Comparison of ENCODE assay signal across 8 cellular contexts in the genomic region with DNA sequence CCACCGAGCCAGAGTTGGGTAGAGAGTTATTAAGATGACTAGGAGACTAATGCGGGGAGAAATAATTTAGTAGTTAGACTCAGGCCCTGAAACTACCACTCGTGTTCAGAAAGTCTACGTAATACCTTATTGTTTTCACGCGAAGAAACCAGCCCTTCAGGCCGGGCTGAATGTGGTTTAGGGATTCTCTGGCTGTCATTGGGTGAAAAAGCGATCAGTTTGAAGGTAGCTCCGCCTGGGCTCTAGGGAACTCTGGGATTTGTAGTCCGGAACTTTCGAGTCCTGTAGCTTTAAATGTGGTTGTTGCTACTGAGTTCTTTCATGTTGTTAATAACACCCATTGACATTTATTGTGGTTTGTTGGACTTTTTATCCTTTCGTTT. TPM values are rescaled to one million over a fixed set of nuclear protein-coding genes. Genes with fewer than 3 reads are reported as not detected.
DNase-seq lines count a peak whose midpoint lies in the region; ATAC-seq and TF ChIP-seq lines count a peak whose summit lies in the region.

No MANE protein-coding gene starts in this region.

- H3K9me3 Mint-ChIP-seq in CD8-positive, alpha-beta T cell = no peaks in the 10 kb centered on the region

- H3K27me3 ChIP-seq in CD8-positive, alpha-beta T cell (ENCODE audit: insufficient read depth, low read length) = no peaks in the 10 kb centered on the region

- peak in 6 of 7 experiments; percentile 63 to 87 (median 70) for DNase-seq in CD8-positive, alpha-beta T cell
- DNase-seq in GM20000 (ENCODE audit: low spot score) (peak; percentile 77), HS-5 (ENCODE audit: low read depth) (peak; percentile 86), NK-92 (lab: John Stamatoyannopoulos, UW; ENCODE audit: unreplicated experiment) (peak; percentile 10), epidermal melanocyte (ENCODE audit: insufficient read length, low spot score) (peak; percentile 92), midbrain (lab: John Stamatoyannopoulos, UW) (peak; percentile 97)
- peak; percentile 68 for DNase-seq in activated CD8-positive, alpha-beta memory T cell treated with anti-CD3 and anti-CD28 coated beads, Interleukin-2, amount 50 U/mL, for 1 hour (ENCODE audit: extremely low read depth)
- peak; percentile 52 to 53 for DNase-seq in stimulated activated CD8-positive, alpha-beta memory T cell treated with anti-CD3 and anti-CD28 coated beads, Interleukin-15, amount 100 ng/mL, for 48 hours (ENCODE audit: low read depth in 2 of 2)

- no peaks in the 10 kb centered on the region for H3K36me3 ChIP-seq in CD8-positive, alpha-beta T cell (ENCODE audit: insufficient read depth, low read length)

- no peak for TF ChIP-seq CTCF in CD8-positive, alpha-beta T cell (IDR thresholded peaks at IDR 0.05)
- TF ChIP-seq CTCF in GM20000 (IDR thresholded peaks at IDR 0.05; ENCODE audit: extremely low read depth, missing control alignments) = no peak

- peak; percentile 68 for ATAC-seq in CD8-positive, alpha-beta T cell

- CTCF ChIA-PET in CD8-positive, alpha-beta T cell (lab: Charles Lee) = interaction anchor here (1.0 to 3.9 kb wide), 6 partner anchors 9 to 127 kb away, joined by 3 to 26 read pairs (median 6); a partner anchor contains a TSS

- peaks cover 30% of the 10 kb centered on the region for H3K4me1 ChIP-seq in CD8-positive, alpha-beta T cell (ENCODE audit: insufficient read depth, low read length)

- no peaks in the 10 kb centered on the region for H3K9me3 ChIP-seq in CD8-positive, alpha-beta T cell (ENCODE audit: low read length)

- H3K27ac ChIP-seq in CD8-positive, alpha-beta T cell (ENCODE audit: low read depth, low read length) = peak overlapping the region; percentile 94

- peaks cover 53% of the 10 kb centered on the region for H3K4me1 Mint-ChIP-seq in CD8-positive, alpha-beta T cell (ENCODE audit: low read depth)

- intact Hi-C loops in CD8-positive, alpha-beta T cell (cut with DNase I, micrococcal nuclease) = loop anchor here (1.0 to 10.0 kb wide), 11 partner anchors 8 to 1880 kb away; a partner anchor contains a TSS

- peak overlapping the region; percentile 89 for H3K4me3 ChIP-seq in CD8-positive, alpha-beta T cell (ENCODE audit: low read depth, low read length)

- POLR2A ChIA-PET in CD8-positive, alpha-beta T cell (lab: Charles Lee) = interaction anchor here (0.7 to 3.3 kb wide), 15 partner anchors 9 to 862 kb away, joined by 3 to 63 read pairs (median 6); a partner anchor contains a TSS

- H3K4me3 Mint-ChIP-seq in CD8-positive, alpha-beta T cell = peak overlapping the region; percentile 87

- H3K27ac Mint-ChIP-seq in CD8-positive, alpha-beta T cell = peak overlapping the region; percentile 96

- no peaks in the 10 kb centered on the region for H3K27me3 Mint-ChIP-seq in CD8-positive, alpha-beta T cell (ENCODE audit: low read depth)

- peaks cover 36% of the 10 kb centered on the region for H3K36me3 Mint-ChIP-seq in CD8-positive, alpha-beta T cell

RNA-seq across cellular contexts. Expression of a gene that starts 0.5 kb away (rescaled TPM):
- 10 to 100 TPM; 13.6 to 13.7 TPM for total RNA-seq in CD8-positive, alpha-beta T cell

Comparison
In these comparisons a context has a peak if more than half of its experiments do, and no peak if none do; other contexts are left out.
1. Peak in every context shown above with its lines: DNase-seq, ATAC-seq, H3K4me3 ChIP-seq and H3K27ac ChIP-seq.
2. DNase-seq: peak in every context shown above with its lines; median percentile 97 in midbrain; 92 in epidermal melanocyte; 86 in HS-5; 77 in GM20000; 70 in CD8-positive, alpha-beta T cell; 68 in activated CD8-positive, alpha-beta memory T cell treated with anti-CD3 and anti-CD28 coated beads, Interleukin-2, amount 50 U/mL, for 1 hour; 52 in stimulated activated CD8-positive, alpha-beta memory T cell treated with anti-CD3 and anti-CD28 coated beads, Interleukin-15, amount 100 ng/mL, for 48 hours; 10 in NK-92.